Comparison of ENCODE assay signal across 26 cellular contexts in the genomic region with DNA sequence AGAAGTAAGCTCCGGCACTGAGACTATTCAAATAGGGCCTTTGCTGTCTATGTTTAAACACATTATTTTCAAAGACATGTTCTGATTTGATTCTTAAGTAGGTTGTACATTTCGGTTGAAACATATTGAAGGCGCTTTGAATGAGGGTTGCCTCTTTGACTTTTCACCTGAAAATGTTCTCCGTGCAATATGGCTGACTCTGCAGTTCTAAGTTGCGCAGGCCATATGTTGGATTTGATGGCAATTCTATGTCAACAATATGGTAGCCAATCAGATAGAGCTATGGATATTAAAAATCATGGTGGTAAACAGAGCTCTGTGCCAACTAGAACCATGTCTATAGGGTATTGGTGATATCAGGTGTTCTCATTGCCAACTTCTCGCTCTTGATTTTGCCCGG.
"Had no signal": no experiment of that assay in that cellular context is flagged by ENCODE, and none has a peak within 500 bp of the region (broad histone marks: within the 10 kb centered on the region; RNA-seq: fewer than 3 reads in every experiment).

No MANE protein-coding gene starts in this region.

- FAIRE-seq: endometrium, islet of Langerhans, keratinocyte had no signal

- H3K4me1 ChIP-seq: colonic mucosa, esophagus squamous epithelium, gastrocnemius medialis, left lung, lower lobe of right lung had no signal

- ATAC-seq: effector memory CD8-positive, alpha-beta T cell; esophagus mucosa; gastrocnemius medialis; heart right ventricle; left cardiac atrium; left lung; left ventricle myocardium superior; lower lobe of right lung; mucosa of descending colon had no signal

- DNase-seq: colonic mucosa; cortex of kidney; effector CD8-positive, alpha-beta T cell; effector memory CD8-positive, alpha-beta T cell; endodermal cell; erythroblast; esophagus squamous epithelium; foreskin fibroblast; foreskin melanocyte; gastrocnemius medialis; glutamatergic neuron; head of caudate nucleus; heart right ventricle; hippocampal formation; left cardiac atrium; left lung; left ventricle myocardium superior; lower lobe of right lung; mesenchymal stem cell; mucosa of descending colon; naive B cell had no signal

- H3K27ac ChIP-seq: colonic mucosa, epithelial cell of prostate, esophagus squamous epithelium, gastrocnemius medialis, heart right ventricle, left lung, lower lobe of right lung had no signal

- H3K9me3 ChIP-seq: colonic mucosa, esophagus squamous epithelium, gastrocnemius medialis, heart right ventricle, left lung, lower lobe of right lung, mucosa of descending colon had no signal

- H3K27me3 ChIP-seq: colonic mucosa, gastrocnemius medialis, heart right ventricle had no signal

- H3K4me3 ChIP-seq: colonic mucosa, esophagus squamous epithelium, gastrocnemius medialis, heart right ventricle, left lung, lower lobe of right lung, mucosa of descending colon had no signal

- H3K36me3 ChIP-seq: colonic mucosa, esophagus squamous epithelium, gastrocnemius medialis, left lung, lower lobe of right lung had no signal
